ENCODE assay signal across 14 cellular contexts in the genomic region with DNA sequence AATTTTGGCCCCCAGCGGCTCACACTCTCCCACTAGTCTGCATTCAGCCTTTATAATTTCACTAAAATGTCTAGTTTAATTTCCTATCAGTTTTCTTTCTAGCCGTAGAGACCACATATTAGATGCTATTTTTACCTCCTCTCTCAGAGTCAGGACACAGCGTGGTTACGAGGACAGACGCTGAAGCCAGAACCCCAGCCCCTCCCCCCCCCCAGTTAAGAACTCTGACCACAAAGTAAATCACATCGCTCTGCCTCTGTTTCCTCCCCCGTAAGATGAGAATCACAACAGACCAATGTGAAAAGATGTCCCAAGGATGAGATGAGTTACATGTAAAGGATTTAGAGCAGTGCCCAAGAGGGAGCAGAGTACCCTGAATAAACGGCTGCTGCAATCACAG.
DNase-seq lines count a peak whose midpoint lies in the region; ATAC-seq and TF ChIP-seq lines count a peak whose summit lies in the region.
"Had no signal": no experiment of that assay in that cellular context is flagged by ENCODE, and none has a peak within 500 bp of the region (broad histone marks: within the 10 kb centered on the region; RNA-seq: fewer than 3 reads in every experiment).

No MANE protein-coding gene starts in this region.

- no peaks in the 10 kb centered on the region for H3K27me3 Mint-ChIP-seq in neural progenitor cell (ENCODE audit: insufficient read depth, low read depth)
- no peaks in the 10 kb centered on the region for H3K27me3 Mint-ChIP-seq in naive thymus-derived CD4-positive, alpha-beta T cell
- H3K27me3 Mint-ChIP-seq: CD4-positive, alpha-beta memory T cell had no signal

- H3K4me3 Mint-ChIP-seq in neural progenitor cell, result no peak overlapping the region
- no peak overlapping the region for H3K4me3 Mint-ChIP-seq in naive thymus-derived CD4-positive, alpha-beta T cell
- H3K4me3 Mint-ChIP-seq: CD4-positive, alpha-beta memory T cell had no signal

- no peak for ATAC-seq in naive thymus-derived CD4-positive, alpha-beta T cell
- ATAC-seq: PC-3 had no signal

- CTCF ChIA-PET in naive thymus-derived CD4-positive, alpha-beta T cell (lab: Charles Lee), result no interaction called here

- H3K27ac Mint-ChIP-seq in neural progenitor cell, result no peak overlapping the region
- no peak overlapping the region for H3K27ac Mint-ChIP-seq in naive thymus-derived CD4-positive, alpha-beta T cell
- H3K27ac Mint-ChIP-seq: CD4-positive, alpha-beta memory T cell had no signal

- no peaks in the 10 kb centered on the region for H3K36me3 Mint-ChIP-seq in neural progenitor cell
- H3K36me3 Mint-ChIP-seq in naive thymus-derived CD4-positive, alpha-beta T cell, result no peaks in the 10 kb centered on the region
- H3K36me3 Mint-ChIP-seq: CD4-positive, alpha-beta memory T cell had no signal

- H3K36me3 ChIP-seq in BLaER1 treated with 17β-estradiol and CSF1 and Interleukin-3, amounts not matched to agents 10 nM and 100 nM, result no peaks in the 10 kb centered on the region
- H3K36me3 ChIP-seq in KMS-11 (ENCODE audit: insufficient read depth) (no peaks in the 10 kb centered on the region), neural progenitor cell (no peaks in the 10 kb centered on the region)
- no peaks in the 10 kb centered on the region for H3K36me3 ChIP-seq in naive thymus-derived CD4-positive, alpha-beta T cell (ENCODE audit: control insufficient read depth in 2 of 3, insufficient read depth in 3 of 3, low read length in 3 of 3)
- H3K36me3 ChIP-seq: MG63 had no signal

- H3K27ac ChIP-seq in BLaER1 treated with 17β-estradiol and CSF1 and Interleukin-3, amounts not matched to agents 10 nM and 100 nM, result no peak overlapping the region
- no peak overlapping the region for H3K27ac ChIP-seq in KMS-11
- no peak overlapping the region for H3K27ac ChIP-seq in neural progenitor cell
- H3K27ac ChIP-seq in naive thymus-derived CD4-positive, alpha-beta T cell (ENCODE audit: low read depth, low read length), result no peak overlapping the region

- peaks cover 15 to 31% (median 22%) of the 10 kb centered on the region in 10 experiments; a peak in 19 of 20 replicates for H3K4me1 ChIP-seq in BLaER1 treated with 17β-estradiol and CSF1 and Interleukin-3, amounts not matched to agents 10 nM and 100 nM
- H3K4me1 ChIP-seq in KMS-11 (ENCODE audit: low read depth, poor library complexity, severe bottlenecking) (peaks cover 19% of the 10 kb centered on the region), neural progenitor cell (no peaks in the 10 kb centered on the region)
- no peaks in the 10 kb centered on the region for H3K4me1 ChIP-seq in naive thymus-derived CD4-positive, alpha-beta T cell (ENCODE audit: control insufficient read depth in 2 of 2, insufficient read depth in 2 of 2, low read length in 2 of 2)

- H3K79me2 ChIP-seq in KMS-11 (ENCODE audit: insufficient read depth, low read depth), result no peaks in the 10 kb centered on the region
- H3K79me2 ChIP-seq in neural progenitor cell (ENCODE audit: low read depth), result no peaks in the 10 kb centered on the region

- intact Hi-C loops in naive thymus-derived CD4-positive, alpha-beta T cell (cut with micrococcal nuclease), result no loop called here

- POLR2A ChIA-PET in naive thymus-derived CD4-positive, alpha-beta T cell (lab: Charles Lee), result no interaction called here

- H3K4me3 ChIP-seq in BLaER1 treated with 17β-estradiol and CSF1 and Interleukin-3, amounts not matched to agents 10 nM and 100 nM, result no peak overlapping the region
- H3K4me3 ChIP-seq in KMS-11 (IDR thresholded peaks at IDR 0.05; ENCODE audit: insufficient read depth, low read depth, low read length) (no peak overlapping the region), neural progenitor cell (no peak overlapping the region)
- H3K4me3 ChIP-seq in naive thymus-derived CD4-positive, alpha-beta T cell (ENCODE audit: low read length), result no peak overlapping the region
- H3K4me3 ChIP-seq: MG63 had no signal

- H3K9me3 Mint-ChIP-seq in neural progenitor cell, result no peaks in the 10 kb centered on the region
- H3K9me3 Mint-ChIP-seq in naive thymus-derived CD4-positive, alpha-beta T cell, result no peaks in the 10 kb centered on the region
- H3K9me3 Mint-ChIP-seq: CD4-positive, alpha-beta memory T cell had no signal

- H3K27me3 ChIP-seq in BLaER1 treated with 17β-estradiol and CSF1 and Interleukin-3, amounts not matched to agents 10 nM and 100 nM, result no peaks in the 10 kb centered on the region
- H3K27me3 ChIP-seq in KMS-11 (ENCODE audit: insufficient read depth, low read depth) (no peaks in the 10 kb centered on the region), neural progenitor cell (no peaks in the 10 kb centered on the region)
- no peaks in the 10 kb centered on the region for H3K27me3 ChIP-seq in naive thymus-derived CD4-positive, alpha-beta T cell (ENCODE audit: control insufficient read depth in 2 of 2, insufficient read depth in 2 of 2, low read length in 2 of 2)

- peak overlapping the region; percentile 45 for H2AFZ ChIP-seq in KMS-11 (ENCODE audit: low read depth)
- peak overlapping the region; percentile 7 for H2AFZ ChIP-seq in neural progenitor cell (replicated peaks)

- H3F3A ChIP-seq in neural progenitor cell (ENCODE audit: low read depth), result no peaks in the 10 kb centered on the region

- no peaks in the 10 kb centered on the region for H4K20me1 ChIP-seq in BLaER1 treated with 17β-estradiol and CSF1 and Interleukin-3, amounts not matched to agents 10 nM and 100 nM
- H4K20me1 ChIP-seq in KMS-11 (ENCODE audit: insufficient read depth) (no peaks in the 10 kb centered on the region), neural progenitor cell (ENCODE audit: low read depth) (no peaks in the 10 kb centered on the region)

- H3K4me1 Mint-ChIP-seq in neural progenitor cell, result no peaks in the 10 kb centered on the region
- H3K4me1 Mint-ChIP-seq in naive thymus-derived CD4-positive, alpha-beta T cell, result peaks cover 0 to 31% (median 0%) of the 10 kb centered on the region in 7 donors
- H3K4me1 Mint-ChIP-seq: CD4-positive, alpha-beta memory T cell had no signal

- TF ChIP-seq CTCF in KMS-11 (conservative IDR thresholded peaks at IDR 0.05; ENCODE audit: low read depth, low read length), result no peak
- no peak for TF ChIP-seq CTCF in neural progenitor cell (IDR thresholded peaks at IDR 0.05)

- DNase-seq in amniotic epithelial cell (ENCODE audit: low read depth) (peak; percentile 28), neural progenitor cell (ENCODE audit: low spot score) (no peak), NCI-H1105 (lab: John Stamatoyannopoulos, UW) (no peak)
- no peak for DNase-seq in activated naive CD4-positive, alpha-beta T cell treated with Interleukin-2 at 50 U/mL for 16 hours
- DNase-seq in naive thymus-derived CD4-positive, alpha-beta T cell, result no peak
- DNase-seq: CD4-positive, alpha-beta memory T cell; GOT3; KG1; MG63; NCI-H187 treated with DMSO at 0.1 percent for 48 hours; NCI-H446 treated with DMSO at 0.1 percent for 48 hours; PC-3 had no signal

- H3K9me3 ChIP-seq in BLaER1 treated with 17β-estradiol and CSF1 and Interleukin-3, amounts not matched to agents 10 nM and 100 nM (replicated peaks in 1 of 11), result no peaks in the 10 kb centered on the region
- H3K9me3 ChIP-seq in neural progenitor cell (ENCODE audit: low read depth), result no peaks in the 10 kb centered on the region
- no peaks in the 10 kb centered on the region for H3K9me3 ChIP-seq in naive thymus-derived CD4-positive, alpha-beta T cell (ENCODE audit: control insufficient read depth in 2 of 3, low read length in 3 of 3)
- H3K9me3 ChIP-seq: MG63 had no signal

- H3K9ac ChIP-seq in BLaER1 treated with 17β-estradiol and CSF1 and Interleukin-3, amounts not matched to agents 10 nM and 100 nM, result no peak overlapping the region
- H3K9ac ChIP-seq in KMS-11, result no peak overlapping the region
- no peak overlapping the region for H3K9ac ChIP-seq in neural progenitor cell

- peak overlapping the region; percentile 24 to 66 (median 56) for H3K4me2 ChIP-seq in BLaER1 treated with 17β-estradiol and CSF1 and Interleukin-3, amounts not matched to agents 10 nM and 100 nM
- H3K4me2 ChIP-seq in KMS-11, result peak overlapping the region; percentile 58
- H3K4me2 ChIP-seq in neural progenitor cell, result no peak overlapping the region
